ENCODE assay signal across 16 cellular contexts in the genomic region with DNA sequence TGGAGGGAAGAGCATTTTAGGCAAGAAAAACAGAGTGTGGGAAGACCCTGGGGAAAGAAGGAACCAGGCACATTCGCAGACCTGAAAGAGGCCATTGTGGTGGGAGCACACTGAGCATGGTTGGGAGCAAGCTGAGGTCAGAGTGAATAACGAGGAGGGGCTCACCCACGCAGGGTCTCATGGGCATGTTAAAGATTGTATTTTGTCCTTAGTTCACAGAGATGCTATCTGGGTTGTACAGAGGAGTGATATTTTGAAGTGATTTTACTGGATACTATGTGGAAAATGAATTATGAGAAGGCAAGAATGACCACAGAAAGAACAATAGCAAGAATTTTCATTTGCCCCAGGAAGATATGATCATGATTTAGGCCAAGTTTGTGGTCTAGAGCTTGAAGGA.
DNase-seq lines count a peak whose midpoint lies in the region; ATAC-seq, FAIRE-seq and TF ChIP-seq lines count a peak whose summit lies in the region.
"Had no signal": no experiment of that assay in that cellular context is flagged by ENCODE, and none has a peak within 500 bp of the region (broad histone marks: within the 10 kb centered on the region; RNA-seq: fewer than 3 reads in every experiment).

No MANE protein-coding gene starts in this region.

- no peak overlapping the region for H3K27ac ChIP-seq in astrocyte (ENCODE audit: low read depth, low read length)
- no peak overlapping the region for H3K27ac ChIP-seq in adrenal gland

- no peak overlapping the region for H3K4me2 ChIP-seq in astrocyte (ENCODE audit: low read length)

- H3K4me1 ChIP-seq in astrocyte (ENCODE audit: insufficient read depth, low read length) (no peaks in the 10 kb centered on the region), adrenal gland (replicated peaks in 1 of 2) (no peaks in the 10 kb centered on the region)

- no peak overlapping the region for H3K9ac ChIP-seq in astrocyte (ENCODE audit: low read length)

- no peak overlapping the region for H3K4me3 ChIP-seq in astrocyte (ENCODE audit: insufficient read depth, low read depth, low read length)
- H3K4me3 ChIP-seq in adrenal gland: no peak overlapping the region

- H3K27ac Mint-ChIP-seq in astrocyte (ENCODE audit: unreplicated experiment) (peak overlapping the region; percentile 78), nephron (peak overlapping the region; percentile 27 to 89 (median 74))

- H2AFZ ChIP-seq in astrocyte (ENCODE audit: low read depth, low read length): no peak overlapping the region

- TF ChIP-seq CTCF in astrocyte (IDR thresholded peaks at IDR 0.05; ENCODE audit: insufficient read depth, low read depth, low read length): no peak
- TF ChIP-seq CTCF in nephron (IDR thresholded peaks at IDR 0.05; ENCODE audit: unreplicated experiment in 3 of 3): no peak
- no peak for TF ChIP-seq CTCF in adrenal gland (IDR thresholded peaks at IDR 0.05)

- TF ChIP-seq POLR2A in adrenal gland (IDR thresholded peaks at IDR 0.05): no peak

- H3K4me1 Mint-ChIP-seq in astrocyte (ENCODE audit: low read depth, unreplicated experiment) (peaks cover 16% of the 10 kb centered on the region), nephron (peaks cover 5% of the 10 kb centered on the region)

- no peaks in the 10 kb centered on the region for H3K79me2 ChIP-seq in astrocyte (ENCODE audit: insufficient read depth, low read length)

- intact Hi-C loops in adrenal gland (cut with DNase I): no loop called here

- H3K27me3 Mint-ChIP-seq in astrocyte (ENCODE audit: low read depth, unreplicated experiment) (no peaks in the 10 kb centered on the region), nephron (ENCODE audit: low read depth) (no peaks in the 10 kb centered on the region)

- H3K27me3 ChIP-seq in astrocyte (ENCODE audit: insufficient read depth, low read length): no peaks in the 10 kb centered on the region
- no peaks in the 10 kb centered on the region for H3K27me3 ChIP-seq in adrenal gland

- H4K20me1 ChIP-seq in astrocyte (ENCODE audit: insufficient read depth, low read length): no peaks in the 10 kb centered on the region

- no peaks in the 10 kb centered on the region for H3K36me3 Mint-ChIP-seq in astrocyte (ENCODE audit: low read depth, unreplicated experiment)
- peaks cover 4% of the 10 kb centered on the region for H3K36me3 Mint-ChIP-seq in nephron (ENCODE audit: low read depth)

- 50 to 57% (median 54%) methylated on average over 3 of the region's 3 CpGs for WGBS in adrenal gland, 4 donors

- H3K9me3 ChIP-seq in astrocyte (ENCODE audit: insufficient read depth, low read depth, low read length) (no peaks in the 10 kb centered on the region), adrenal gland (replicated peaks in 1 of 3) (no peaks in the 10 kb centered on the region)
- H3K9me3 ChIP-seq: Caco-2 had no signal

- peak; percentile 88 for DNase-seq in astrocyte (ENCODE audit: low read depth)
- peak; percentile 55 for DNase-seq in foreskin melanocyte
- no peak for DNase-seq in globus pallidus (ENCODE audit: low spot score)
- DNase-seq in adrenal gland: no peak
- no peak for DNase-seq in UCSD-AML1 (lab: John Stamatoyannopoulos, UW; ENCODE audit: unreplicated experiment)
- DNase-seq: Caco-2, EL, H7, NCI-H1092, NCI-H146, NCI-H2081 treated with DMSO at 0.1 percent for 48 hours, NCI-H510A treated with DMSO at 0.1 percent for 48 hours had no signal

- H3K36me3 ChIP-seq in astrocyte (ENCODE audit: insufficient read depth, low read length) (no peaks in the 10 kb centered on the region), adrenal gland (replicated peaks in 1 of 2) (no peaks in the 10 kb centered on the region)

- H3K4me3 Mint-ChIP-seq in astrocyte (ENCODE audit: unreplicated experiment) (no peak overlapping the region), nephron (no peak overlapping the region)

- FAIRE-seq in astrocyte (lab: Jason Lieb, UNC): no peak
- FAIRE-seq: GM19239 had no signal

- no peaks in the 10 kb centered on the region for H3K9me3 Mint-ChIP-seq in astrocyte (ENCODE audit: unreplicated experiment)
- H3K9me3 Mint-ChIP-seq in nephron: peaks cover 30% of the 10 kb centered on the region

- ATAC-seq in GM19324 (IDR thresholded peaks at IDR 0.05; ENCODE audit: low FRiP score, unreplicated experiment): no peak
- ATAC-seq: Right ventricle myocardium inferior had no signal

Comparison
In these comparisons a context has a peak if more than half of its experiments do, and no peak if none do; other contexts are left out.
1. DNase-seq: peak in astrocyte (single experiment) and foreskin melanocyte (single experiment); none in globus pallidus (single experiment), adrenal gland (0 of 7) and UCSD-AML1 (single experiment).